Comparison of ENCODE assay signal across 10 cellular contexts in genomic region chr9:71916834-71917534, GRCh38. TPM values are rescaled to one million over a fixed set of nuclear protein-coding genes. Genes with fewer than 3 reads are reported as not detected.
DNase-seq lines count a peak whose midpoint lies in the region; ATAC-seq lines count a peak whose summit lies in the region.
"Had no signal": no experiment of that assay in that cellular context is flagged by ENCODE, and none has a peak within 500 bp of the region (broad histone marks: within the 10 kb centered on the region; RNA-seq: fewer than 3 reads in every experiment).

No MANE protein-coding gene starts in this region.

- intact Hi-C loops in activated CD4-positive, alpha-beta T cell treated with anti-CD3 and anti-CD28 coated beads for 36 hours (cut with DNase I, micrococcal nuclease), result loop anchor here in 1 of 2 experiments (10.0 kb wide), 3 partner anchors 608 to 1352 kb away; partner anchors contain the start of gene TMC1

- CTCF ChIA-PET in activated CD4-positive, alpha-beta T cell treated with anti-CD3 and anti-CD28 coated beads for 36 hours (lab: Charles Lee), result interaction anchor here (1.0 to 2.2 kb wide), 3 partner anchors 9 to 110 kb away, joined by 3 to 5 read pairs (median 3); no protein-coding TSS in a partner anchor

- no peaks in the 10 kb centered on the region for H3K27me3 Mint-ChIP-seq in activated CD4-positive, alpha-beta T cell treated with anti-CD3 and anti-CD28 coated beads for 36 hours
- H3K27me3 Mint-ChIP-seq in naive thymus-derived CD8-positive, alpha-beta T cell, result no peaks in the 10 kb centered on the region

- H3K4me3 Mint-ChIP-seq in activated CD4-positive, alpha-beta T cell treated with anti-CD3 and anti-CD28 coated beads for 36 hours, result no peak overlapping the region
- no peak overlapping the region for H3K4me3 Mint-ChIP-seq in naive thymus-derived CD8-positive, alpha-beta T cell
- H3K4me3 Mint-ChIP-seq: H9 had no signal

- no peaks in the 10 kb centered on the region for H3K9me3 Mint-ChIP-seq in activated CD4-positive, alpha-beta T cell treated with anti-CD3 and anti-CD28 coated beads for 36 hours (ENCODE audit: low read depth)
- no peaks in the 10 kb centered on the region for H3K9me3 Mint-ChIP-seq in naive thymus-derived CD8-positive, alpha-beta T cell

- DNase-seq in activated CD4-positive, alpha-beta T cell treated with anti-CD3 and anti-CD28 coated beads for 36 hours, result peak; percentile 55
- no peak for DNase-seq in activated CD4-positive, alpha-beta T cell treated with anti-CD3 and anti-CD28 coated beads, Interleukin-2, amount 50 U/mL, for 1 hour
- DNase-seq in left lobe of liver (ENCODE audit: low spot score) (no peak), HuH-7 (ENCODE audit: low spot score) (no peak), NCI-H1105 treated with DMSO at 0.1 percent for 48 hours (lab: John Stamatoyannopoulos, UW) (no peak)
- DNase-seq in naive thymus-derived CD8-positive, alpha-beta T cell, result no peak
- DNase-seq: H9, left lung had no signal

- peaks cover 46% of the 10 kb centered on the region for H3K4me1 Mint-ChIP-seq in activated CD4-positive, alpha-beta T cell treated with anti-CD3 and anti-CD28 coated beads for 36 hours
- peaks cover 14 to 52% (median 47%) of the 10 kb centered on the region in 4 donors for H3K4me1 Mint-ChIP-seq in naive thymus-derived CD8-positive, alpha-beta T cell

- POLR2A ChIA-PET in activated CD4-positive, alpha-beta T cell treated with anti-CD3 and anti-CD28 coated beads for 36 hours (lab: Charles Lee), result no interaction called here
- POLR2A ChIA-PET in naive thymus-derived CD8-positive, alpha-beta T cell (lab: Charles Lee), result no interaction called here

- peak; percentile 93 for ATAC-seq in activated CD4-positive, alpha-beta T cell treated with anti-CD3 and anti-CD28 coated beads for 36 hours
- ATAC-seq in GM21576 (IDR thresholded peaks at IDR 0.05; ENCODE audit: unreplicated experiment) (peak; percentile 78), HG03342 (IDR thresholded peaks at IDR 0.05; ENCODE audit: unreplicated experiment) (peak; percentile 75), left lobe of liver (peak; percentile 38)
- ATAC-seq in naive thymus-derived CD8-positive, alpha-beta T cell, result no peak
- ATAC-seq: left lung had no signal

- peak overlapping the region; percentile 19 for H3K27ac Mint-ChIP-seq in activated CD4-positive, alpha-beta T cell treated with anti-CD3 and anti-CD28 coated beads for 36 hours
- peak overlapping the region in 1 of 10 donors; percentile 51 for H3K27ac Mint-ChIP-seq in naive thymus-derived CD8-positive, alpha-beta T cell

- H3K36me3 Mint-ChIP-seq in activated CD4-positive, alpha-beta T cell treated with anti-CD3 and anti-CD28 coated beads for 36 hours (ENCODE audit: low read depth), result peaks cover 5% of the 10 kb centered on the region
- H3K36me3 Mint-ChIP-seq in naive thymus-derived CD8-positive, alpha-beta T cell, result peaks cover 5 to 32% (median 16%) of the 10 kb centered on the region in 3 donors

RNA-seq across cellular contexts. Expression of gene C9orf85, which starts 5.5 kb away (rescaled TPM):
- 10 to 100 TPM; 10.2 to 10.4 TPM for total RNA-seq in activated CD4-positive, alpha-beta T cell treated with anti-CD3 and anti-CD28 coated beads for 36 hours
- total RNA-seq in left lobe of liver, result 5.1 TPM
- total RNA-seq in naive thymus-derived CD8-positive, alpha-beta T cell, result 1 to 10 TPM; 8.2 to 8.5 TPM
- polyA plus RNA-seq in naive thymus-derived CD8-positive, alpha-beta T cell, result 10 to 100 TPM in 2 of 3 donors, 1 to 10 TPM in 1; 7.8 to 11.1 (median 10.4) TPM

RNA-seq across cellular contexts. Expression of gene ABHD17B, which starts 6.0 kb away (rescaled TPM):
- total RNA-seq in activated CD4-positive, alpha-beta T cell treated with anti-CD3 and anti-CD28 coated beads for 36 hours, result 10 to 100 TPM in 1 of 2 experiments, 1 to 10 TPM in 1; 9.1 to 13.3 TPM
- 10.9 TPM for total RNA-seq in left lobe of liver
- total RNA-seq in naive thymus-derived CD8-positive, alpha-beta T cell, result 10 to 100 TPM; 23.1 to 24.9 TPM
- 10 to 100 TPM; 20.3 to 25.8 (median 23.9) TPM for polyA plus RNA-seq in naive thymus-derived CD8-positive, alpha-beta T cell

Comparison
In these comparisons a context has a peak if more than half of its experiments do, and no peak if none do; other contexts are left out.
1. ATAC-seq: peak in activated CD4-positive, alpha-beta T cell treated with anti-CD3 and anti-CD28 coated beads for 36 hours (single experiment), GM21576 (single experiment), HG03342 (single experiment) and left lobe of liver (single experiment); none in naive thymus-derived CD8-positive, alpha-beta T cell (0 of 2).